Comparison of ENCODE assay signal across 8 cellular contexts in the genomic region with DNA sequence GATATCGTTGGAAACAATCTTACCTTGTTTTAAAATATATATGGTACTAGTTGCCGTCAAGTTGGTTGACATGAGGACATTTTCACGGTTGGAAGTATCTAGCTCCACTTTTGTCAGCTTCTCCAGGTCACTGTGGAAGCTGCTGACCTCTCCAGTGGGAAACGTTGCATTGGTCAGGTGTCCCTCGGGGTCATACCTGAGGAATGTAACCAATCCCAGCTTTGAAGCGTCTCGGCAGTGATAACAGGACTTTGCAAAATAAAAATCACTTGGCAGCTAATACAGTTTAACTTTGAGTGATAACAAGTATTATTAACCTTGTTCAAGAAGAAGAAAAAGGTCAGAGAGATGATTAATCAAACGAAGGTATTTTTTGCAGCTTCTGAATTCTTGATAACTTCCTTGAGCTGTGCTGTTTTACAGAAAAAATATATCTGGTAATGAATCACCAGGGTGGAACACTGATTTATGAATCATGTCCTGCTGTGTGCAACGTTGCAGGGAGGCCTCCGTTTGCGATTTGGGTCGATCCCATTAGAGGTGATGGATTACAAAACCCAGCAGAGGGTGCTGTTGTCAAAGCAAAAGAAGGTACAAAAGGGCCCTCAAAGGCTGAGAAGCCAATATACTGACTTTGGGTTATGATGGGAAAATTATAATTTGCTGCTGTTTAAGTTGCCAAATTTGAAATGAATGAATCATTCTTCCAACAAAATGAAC.
DNase-seq lines count a peak whose midpoint lies in the region; ATAC-seq and TF ChIP-seq lines count a peak whose summit lies in the region.

No MANE protein-coding gene starts in this region.

- H3K36me3 ChIP-seq in BE2C = no peaks in the 10 kb centered on the region
- H3K36me3 ChIP-seq in esophagus squamous epithelium = no peaks in the 10 kb centered on the region
- H3K36me3 ChIP-seq in suprapubic skin = no peaks in the 10 kb centered on the region

- no peak overlapping the region for H3K4me3 ChIP-seq in BE2C (ENCODE audit: low read depth, low read length)
- H3K4me3 ChIP-seq in esophagus squamous epithelium = no peak overlapping the region
- no peak overlapping the region for H3K4me3 ChIP-seq in suprapubic skin

- intact Hi-C loops in esophagus squamous epithelium (cut with DNase I) = no loop called here

- no peaks in the 10 kb centered on the region for H3K9me3 ChIP-seq in BE2C
- H3K9me3 ChIP-seq in esophagus squamous epithelium = no peaks in the 10 kb centered on the region
- no peaks in the 10 kb centered on the region for H3K9me3 ChIP-seq in suprapubic skin

- peak; percentile 95 for ATAC-seq in GM18909 (IDR thresholded peaks at IDR 0.05; ENCODE audit: poor library complexity, unreplicated experiment)
- ATAC-seq in HG03520 (IDR thresholded peaks at IDR 0.05; ENCODE audit: unreplicated experiment) = peak; percentile 63

- TF ChIP-seq POLR2A in esophagus squamous epithelium (IDR thresholded peaks at IDR 0.05) = no peak
- no peak for TF ChIP-seq POLR2A in suprapubic skin (IDR thresholded peaks at IDR 0.05)

- H3K27ac ChIP-seq in esophagus squamous epithelium (no peak overlapping the region), suprapubic skin (no peak overlapping the region)

- H3K4me1 ChIP-seq in BE2C (no peaks in the 10 kb centered on the region), esophagus squamous epithelium (peaks cover 0 to 4% (median 0%) of the 10 kb centered on the region in 3 donors), suprapubic skin (no peaks in the 10 kb centered on the region)

- TF ChIP-seq CTCF in BE2C (IDR thresholded peaks at IDR 0.05; ENCODE audit: low read depth, low read length) (peak; percentile 40; the same call in 1 of the 2 replicates), esophagus squamous epithelium (IDR thresholded peaks at IDR 0.05) (peak in 5 of 6 experiments; percentile 45 to 64 (median 53)), suprapubic skin (IDR thresholded peaks at IDR 0.05) (peak; percentile 28 to 45)

- peak; percentile 30 for DNase-seq in BE2C
- DNase-seq in NOMO-1 treated with dmso at 0.1 percent for 144 hours (lab: John Stamatoyannopoulos, UW; ENCODE audit: unreplicated experiment) = peak; percentile 57
- peak; percentile 25 for DNase-seq in activated T-cell treated with anti-CD3 and anti-CD28 coated beads for 1 hour (ENCODE audit: low read depth)
- DNase-seq in esophagus squamous epithelium (lab: John Stamatoyannopoulos, UW) = no peak
- peak; percentile 62 for DNase-seq in non-pigmented ciliary epithelial cell (ENCODE audit: low read depth)
- DNase-seq in suprapubic skin (ENCODE audit: low spot score in 2 of 2) = no peak

- WGBS in esophagus squamous epithelium, 2 donors = 26 to 30% methylated on average over 10 to 12 of the region's 12 CpGs
- WGBS in suprapubic skin = 31% methylated on average over 12 of the region's 12 CpGs

- no peak for TF ChIP-seq EP300 in suprapubic skin (IDR thresholded peaks at IDR 0.05)

- H3K27me3 ChIP-seq in BE2C (no peaks in the 10 kb centered on the region), esophagus squamous epithelium (no peaks in the 10 kb centered on the region), suprapubic skin (no peaks in the 10 kb centered on the region)

Comparison
In these comparisons a context has a peak if more than half of its experiments do, and no peak if none do; other contexts are left out.
1. DNase-seq: peak in BE2C (single experiment), NOMO-1 treated with dmso at 0.1 percent for 144 hours (single experiment), activated T-cell treated with anti-CD3 and anti-CD28 coated beads for 1 hour (single experiment) and non-pigmented ciliary epithelial cell (single experiment); none in esophagus squamous epithelium (single experiment) and suprapubic skin (0 of 2).
2. Peak in every context shown above with its lines, with median percentiles within 50 percentile points of each other: CTCF ChIP-seq.